ENCODE assay signal across 15 cellular contexts in the genomic region with DNA sequence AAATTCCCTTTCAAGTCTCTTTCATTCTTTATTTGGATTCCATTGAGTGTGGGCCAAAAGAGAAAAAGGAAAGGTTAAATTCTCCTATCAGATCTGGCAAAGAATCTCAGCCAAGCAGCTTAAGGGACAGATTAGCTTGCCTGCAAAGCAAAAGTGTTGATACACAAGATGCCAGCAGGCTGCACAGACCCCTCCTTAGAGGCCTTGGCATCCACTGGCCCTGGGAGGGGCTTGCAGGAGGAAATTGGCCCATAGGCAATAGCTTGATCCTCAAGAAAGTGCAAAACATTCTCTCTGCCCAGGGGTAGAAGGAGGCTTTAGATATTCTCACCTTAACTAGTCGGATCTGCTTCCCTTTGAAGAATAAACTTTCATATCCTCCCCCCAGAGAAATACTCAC.
"Had no signal": no experiment of that assay in that cellular context is flagged by ENCODE, and none has a peak within 500 bp of the region (broad histone marks: within the 10 kb centered on the region; RNA-seq: fewer than 3 reads in every experiment).

No MANE protein-coding gene starts in this region.

- H3K4me1 ChIP-seq: colonic mucosa, gastrocnemius medialis, transverse colon had no signal

- H3K9me3 ChIP-seq: colonic mucosa, esophagus muscularis mucosa, gastrocnemius medialis, heart right ventricle, transverse colon had no signal

- DNase-seq: activated CD4-positive, CD25-positive, alpha-beta regulatory T cell treated with anti-CD3 and anti-CD28 coated beads, Interleukin-2, amount 50 U/mL, for 72 hours; activated naive CD4-positive, alpha-beta T cell treated with Interleukin-2 at 50 U/mL for 16 hours; caudate nucleus; colonic mucosa; gastrocnemius medialis; heart right ventricle; left colon; mammary epithelial cell; naive B cell; retina; stimulated activated CD4-positive, alpha-beta T cell treated with anti-CD3 and anti-CD28 coated beads, Interleukin-4, amount 100 ng/mL, for 1 hour; stimulated activated naive B cell treated with anti-CD40 and anti-IgM and Interleukin-4, amounts not matched to agents 10 μg/mL and 1 μg/mL and 100 μg/mL, for 72 hours; SW 1271; transverse colon had no signal

- H3K4me3 ChIP-seq: colonic mucosa, esophagus muscularis mucosa, gastrocnemius medialis, heart right ventricle, transverse colon had no signal

- H3K27me3 ChIP-seq: colonic mucosa, esophagus muscularis mucosa, gastrocnemius medialis, heart right ventricle, transverse colon had no signal

- H3K36me3 ChIP-seq: colonic mucosa, esophagus muscularis mucosa, gastrocnemius medialis, heart right ventricle, transverse colon had no signal

- H3K27ac ChIP-seq: colonic mucosa, esophagus muscularis mucosa, gastrocnemius medialis, heart right ventricle, transverse colon had no signal
